Comparison of ENCODE assay signal across 25 cellular contexts in genomic region chr1:22563671-22564612, GRCh38. TPM values are rescaled to one million over a fixed set of nuclear protein-coding genes. Genes with fewer than 3 reads are reported as not detected.
DNase-seq lines count a peak whose midpoint lies in the region; ATAC-seq and TF ChIP-seq lines count a peak whose summit lies in the region.
"Had no signal": no experiment of that assay in that cellular context is flagged by ENCODE, and none has a peak within 500 bp of the region (broad histone marks: within the 10 kb centered on the region; RNA-seq: fewer than 3 reads in every experiment).

No MANE protein-coding gene starts in this region.

- H3K9ac ChIP-seq in SK-N-SH (no peak overlapping the region), iPS-18a (ENCODE audit: low read length) (no peak overlapping the region)

- CTCF ChIA-PET in SK-N-SH (lab: Yijun Ruan, JAX) = interaction anchor here (0.6 to 1.1 kb wide), 3 partner anchors 36 to 148 kb away, joined by 3 read pairs; no protein-coding TSS in a partner anchor

- peaks cover 19% of the 10 kb centered on the region for H3K4me1 Mint-ChIP-seq in osteocyte (ENCODE audit: unreplicated experiment)

- H3K27ac Mint-ChIP-seq in osteocyte (ENCODE audit: unreplicated experiment) = no peak overlapping the region
- H3K27ac Mint-ChIP-seq: HFFc6 had no signal

- H3K36me3 Mint-ChIP-seq in osteocyte (ENCODE audit: unreplicated experiment) = no peaks in the 10 kb centered on the region
- H3K36me3 Mint-ChIP-seq: CD8-positive, alpha-beta memory T cell had no signal

- no peak for TF ChIP-seq EP300 in SK-N-SH (IDR thresholded peaks at IDR 0.05; ENCODE audit: borderline replicate concordance in 1 of 2, low read depth in 1 of 2, low read length in 1 of 2)

- peak overlapping the region; percentile 62 for H3K4me3 Mint-ChIP-seq in osteocyte (ENCODE audit: unreplicated experiment)
- H3K4me3 Mint-ChIP-seq: HFFc6 had no signal

- no peaks in the 10 kb centered on the region for H3F3A ChIP-seq in SK-N-SH (replicated peaks; ENCODE audit: insufficient read depth)

- H3K4me3 ChIP-seq in SK-N-SH (ENCODE audit: low read depth in 2 of 2, low read length in 1 of 2) (peak overlapping the region in 1 of 2 experiments; percentile 10; a peak in 1 of 4 replicates), WERI-Rb-1 (ENCODE audit: low read depth, low read length) (peak overlapping the region; percentile 64), iPS-18a (ENCODE audit: low read length) (peak overlapping the region; percentile 47)
- H3K4me3 ChIP-seq: SJSA1 had no signal

- H3K4me1 ChIP-seq in SK-N-SH (ENCODE audit: control insufficient read depth in 1 of 2, insufficient read depth in 2 of 2, low read depth in 1 of 2, low read length in 1 of 2) (peaks cover 0 to 18% of the 10 kb centered on the region in 2 experiments; a peak in 1 of 4 replicates), iPS-18a (ENCODE audit: control insufficient read depth, low read depth, low read length) (peaks cover 5% of the 10 kb centered on the region)
- H3K4me1 ChIP-seq: psoas muscle, SJSA1 had no signal

- no peaks in the 10 kb centered on the region for H4K20me1 ChIP-seq in SK-N-SH (ENCODE audit: insufficient read depth)

- H3K27me3 ChIP-seq in SK-N-SH (ENCODE audit: insufficient read depth) = peaks cover 60% of the 10 kb centered on the region
- no peaks in the 10 kb centered on the region for H3K27me3 ChIP-seq in WERI-Rb-1 (ENCODE audit: insufficient read depth, low read depth, severe bottlenecking)
- peaks cover 40% of the 10 kb centered on the region for H3K27me3 ChIP-seq in iPS-18a (ENCODE audit: control insufficient read depth, insufficient read depth, low read length)

- H3K36me3 ChIP-seq in SK-N-SH (replicated peaks in 1 of 2; ENCODE audit: control insufficient read depth in 1 of 2, insufficient read depth in 2 of 2, low read length in 1 of 2) = no peaks in the 10 kb centered on the region
- H3K36me3 ChIP-seq in WERI-Rb-1 = peaks cover 4% of the 10 kb centered on the region
- H3K36me3 ChIP-seq in iPS-18a (ENCODE audit: control insufficient read depth, low read depth, low read length) = no peaks in the 10 kb centered on the region
- H3K36me3 ChIP-seq: SJSA1 had no signal

- no peaks in the 10 kb centered on the region for H3K9me3 Mint-ChIP-seq in osteocyte (ENCODE audit: unreplicated experiment)
- H3K9me3 Mint-ChIP-seq: CD8-positive, alpha-beta memory T cell; HFFc6 had no signal

- POLR2A ChIA-PET in SK-N-SH (lab: Yijun Ruan, JAX) = interaction anchor here (0.6 to 0.9 kb wide), 2 partner anchors 9 to 113 kb away, joined by 3 to 4 read pairs; no protein-coding TSS in a partner anchor

- no peaks in the 10 kb centered on the region for H3K9me3 ChIP-seq in SK-N-SH
- H3K9me3 ChIP-seq in WERI-Rb-1 (ENCODE audit: severe bottlenecking) = no peaks in the 10 kb centered on the region
- no peaks in the 10 kb centered on the region for H3K9me3 ChIP-seq in iPS-18a (ENCODE audit: control insufficient read depth, low read depth, low read length)
- H3K9me3 ChIP-seq: psoas muscle, SJSA1 had no signal

- DNase-seq in SK-N-SH (peak; percentile 71), WERI-Rb-1 (peak; percentile 49), osteocyte (ENCODE audit: extremely low spot score, unreplicated experiment) (no peak), NCI-H2029 (lab: John Stamatoyannopoulos, UW) (no peak), amniotic stem cell (lab: John Stamatoyannopoulos, UW) (no peak), dedifferentiated amniotic fluid mesenchymal stem cell (ENCODE audit: extremely low spot score) (no peak)
- DNase-seq: ACHN; CD8-positive, alpha-beta memory T cell; cerebellar nuclear complex; HFFc6; KBM-7; kidney glomerular epithelial cell; NCI-H1092 treated with DMSO at 0.1 percent for 48 hours; NCI-H2227 treated with DMSO at 0.1 percent for 48 hours; psoas muscle; stimulated activated CD4-positive, alpha-beta T cell treated with anti-CD3 and anti-CD28 coated beads, Interleukin-12 subunit alpha, Interleukin-12 subunit beta, amount 100 ng/mL, for 4 hours; stimulated activated naive CD4-positive, alpha-beta T cell treated with Interleukin-2 at 50 U/mL for 16 hours had no signal

- H3K27ac ChIP-seq in SK-N-SH (ENCODE audit: low read depth in 2 of 2, low read length in 1 of 2) = no peak overlapping the region
- H3K27ac ChIP-seq in WERI-Rb-1 = no peak overlapping the region
- no peak overlapping the region for H3K27ac ChIP-seq in iPS-18a (ENCODE audit: low read length)
- H3K27ac ChIP-seq: psoas muscle, SJSA1 had no signal

- no peak overlapping the region for H3K4me2 ChIP-seq in SK-N-SH

- H2AFZ ChIP-seq in SK-N-SH (ENCODE audit: low read depth) = no peak overlapping the region

- H3K9me2 ChIP-seq in SK-N-SH = no peaks in the 10 kb centered on the region

- no peaks in the 10 kb centered on the region for H3K79me2 ChIP-seq in SK-N-SH (ENCODE audit: insufficient read depth)

- no peak for ATAC-seq in SK-N-SH treated with all-trans-retinoic acid at 6 μM for 48 hours
- ATAC-seq: psoas muscle had no signal

- WGBS in SK-N-SH (ENCODE audit: low lambda C conversion rate) = 35% methylated on average over 28 of the region's 57 CpGs

- no peak for TF ChIP-seq CTCF in SK-N-SH (IDR thresholded peaks at IDR 0.05)
- no peak for TF ChIP-seq CTCF in WERI-Rb-1 (IDR thresholded peaks at IDR 0.05; ENCODE audit: low read depth, low read length)
- TF ChIP-seq CTCF in osteocyte (IDR thresholded peaks at IDR 0.05) = no peak

- H3K27me3 Mint-ChIP-seq in osteocyte (ENCODE audit: unreplicated experiment) = peaks cover 82% of the 10 kb centered on the region

- no peak for TF ChIP-seq RAD21 in SK-N-SH (IDR thresholded peaks at IDR 0.05; ENCODE audit: low read length)

TF ChIP-seq in SK-N-SH, 30 proteins besides CTCF, POLR2A, EP300 and RAD21 (continues in another document):
- TF ChIP-seq SMC3 (IDR thresholded peaks at IDR 0.05; ENCODE audit: low read depth, low read length) (no peak), GABPA (IDR thresholded peaks at IDR 0.05; ENCODE audit: low read depth) (no peak), FOXJ3 (CRISPR knock-in tag; IDR thresholded peaks at IDR 0.05) (no peak), RXRA (IDR thresholded peaks at IDR 0.05; ENCODE audit: borderline replicate concordance, low read depth) (no peak), MAX (IDR thresholded peaks at IDR 0.05; ENCODE audit: low read depth) (no peak), MEF2A (IDR thresholded peaks at IDR 0.05; ENCODE audit: borderline replicate concordance, low read depth) (no peak), NRF1 (IDR thresholded peaks at IDR 0.05; ENCODE audit: low read depth, low read length) (no peak), CHD2 (IDR thresholded peaks at IDR 0.05; ENCODE audit: low read length, partially characterized antibody) (no peak), NFIC (IDR thresholded peaks at IDR 0.05; ENCODE audit: borderline replicate concordance) (no peak)
- TF ChIP-seq, protein P1, sequence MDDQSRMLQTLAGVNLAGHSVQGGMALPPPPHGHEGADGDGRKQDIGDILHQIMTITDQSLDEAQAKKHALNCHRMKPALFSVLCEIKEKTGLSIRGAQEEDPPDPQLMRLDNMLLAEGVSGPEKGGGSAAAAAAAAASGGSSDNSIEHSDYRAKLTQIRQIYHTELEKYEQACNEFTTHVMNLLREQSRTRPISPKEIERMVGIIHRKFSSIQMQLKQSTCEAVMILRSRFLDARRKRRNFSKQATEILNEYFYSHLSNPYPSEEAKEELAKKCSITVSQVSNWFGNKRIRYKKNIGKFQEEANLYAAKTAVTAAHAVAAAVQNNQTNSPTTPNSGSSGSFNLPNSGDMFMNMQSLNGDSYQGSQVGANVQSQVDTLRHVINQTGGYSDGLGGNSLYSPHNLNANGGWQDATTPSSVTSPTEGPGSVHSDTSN (IDR thresholded peaks at IDR 0.05) = no peak

TF ChIP-seq in SK-N-SH treated with all-trans-retinoic acid at 6 μM for 48 hours, 23 proteins besides CTCF, POLR2A, EP300 and RAD21 (continues in another document):
- no peak for TF ChIP-seq ZC3H10 (CRISPR knock-in tag; IDR thresholded peaks at IDR 0.05)
- TF ChIP-seq TSHZ2 (CRISPR knock-in tag; IDR thresholded peaks at IDR 0.05) = no peak
- TF ChIP-seq, protein P2, sequence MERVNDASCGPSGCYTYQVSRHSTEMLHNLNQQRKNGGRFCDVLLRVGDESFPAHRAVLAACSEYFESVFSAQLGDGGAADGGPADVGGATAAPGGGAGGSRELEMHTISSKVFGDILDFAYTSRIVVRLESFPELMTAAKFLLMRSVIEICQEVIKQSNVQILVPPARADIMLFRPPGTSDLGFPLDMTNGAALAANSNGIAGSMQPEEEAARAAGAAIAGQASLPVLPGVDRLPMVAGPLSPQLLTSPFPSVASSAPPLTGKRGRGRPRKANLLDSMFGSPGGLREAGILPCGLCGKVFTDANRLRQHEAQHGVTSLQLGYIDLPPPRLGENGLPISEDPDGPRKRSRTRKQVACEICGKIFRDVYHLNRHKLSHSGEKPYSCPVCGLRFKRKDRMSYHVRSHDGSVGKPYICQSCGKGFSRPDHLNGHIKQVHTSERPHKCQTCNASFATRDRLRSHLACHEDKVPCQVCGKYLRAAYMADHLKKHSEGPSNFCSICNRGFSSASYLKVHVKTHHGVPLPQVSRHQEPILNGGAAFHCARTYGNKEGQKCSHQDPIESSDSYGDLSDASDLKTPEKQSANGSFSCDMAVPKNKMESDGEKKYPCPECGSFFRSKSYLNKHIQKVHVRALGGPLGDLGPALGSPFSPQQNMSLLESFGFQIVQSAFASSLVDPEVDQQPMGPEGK (CRISPR knock-in tag; IDR thresholded peaks at IDR 0.05; ENCODE audit: borderline replicate concordance) = no peak

RNA-seq across cellular contexts. Expression of gene EPHA8, which starts 0.7 kb away (rescaled TPM):
- polyA plus RNA-seq in SK-N-SH (2012; rRNA removed) = 0.02 and 0.18 TPM in 2 replicates
- 0.08 and 0.17 TPM in 2 replicates for polyA plus RNA-seq in SK-N-SH (2012; cell fraction: cytosol; rRNA removed)
- 0.13 and 0.38 TPM in 2 replicates for polyA plus RNA-seq in SK-N-SH (2012; cell fraction: nucleus; rRNA removed)
- total RNA-seq in osteocyte = 0.51 and 0.55 TPM in 2 replicates
- total RNA-seq: CD8-positive, alpha-beta memory T cell; epithelial cell of proximal tubule; glomerular endothelial cell; HFFc6; mucosa of gallbladder; OCI-LY7; psoas muscle; SJSA1; ureter had no signal
- polyA plus RNA-seq: CD8-positive, alpha-beta memory T cell had no signal

Comparison
In these comparisons a context has a peak if more than half of its experiments do, and no peak if none do; other contexts are left out.
1. DNase-seq: peak in SK-N-SH (single experiment) and WERI-Rb-1 (single experiment); none in osteocyte (single experiment), NCI-H2029 (single experiment), amniotic stem cell (single experiment) and dedifferentiated amniotic fluid mesenchymal stem cell (single experiment).